ENCODE assay signal across 8 cellular contexts in the genomic region with DNA sequence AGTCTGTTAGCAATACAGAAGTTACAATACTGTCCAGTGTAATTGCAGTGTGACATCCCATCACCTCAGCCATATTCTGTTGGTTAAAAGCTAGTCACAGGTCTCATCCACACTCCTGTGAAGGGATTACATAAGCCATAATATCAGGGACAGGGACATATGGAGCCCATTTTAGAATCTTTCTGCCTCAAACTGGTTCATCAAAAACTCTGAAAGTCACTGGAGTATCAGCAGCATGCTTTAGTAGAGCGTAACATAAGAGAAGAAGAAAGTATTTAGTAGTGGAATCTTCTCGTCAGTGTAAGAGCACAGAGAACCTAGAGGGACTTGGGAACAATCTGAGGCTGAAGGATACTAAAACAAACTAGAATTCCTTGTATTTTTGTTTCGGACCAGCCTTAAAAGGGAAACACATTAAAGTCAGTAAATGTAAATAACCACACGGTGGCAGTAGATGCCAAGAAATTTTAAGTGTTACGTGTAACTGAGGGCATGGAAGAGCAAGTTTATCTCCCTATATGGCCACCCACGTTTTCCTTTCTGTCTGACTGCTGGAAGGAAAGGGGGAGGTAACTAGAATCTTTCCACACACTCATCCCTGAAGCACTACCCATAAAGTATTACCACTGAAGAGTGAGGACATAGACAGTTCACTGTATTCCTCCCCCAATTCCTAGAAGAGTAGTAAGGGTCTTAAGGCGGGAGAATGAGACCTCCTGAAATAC. TPM values are rescaled to one million over a fixed set of nuclear protein-coding genes. Genes with fewer than 3 reads are reported as not detected.
DNase-seq lines count a peak whose midpoint lies in the region; ATAC-seq and TF ChIP-seq lines count a peak whose summit lies in the region.

No MANE protein-coding gene starts in this region.

- H3K9me3 ChIP-seq in right lobe of liver (no peaks in the 10 kb centered on the region), subcutaneous abdominal adipose tissue (ENCODE audit: control insufficient read depth in 5 of 5, low read length in 5 of 5) (no peaks in the 10 kb centered on the region)

- H3K4me1 ChIP-seq in right lobe of liver (no peaks in the 10 kb centered on the region), subcutaneous abdominal adipose tissue (ENCODE audit: control insufficient read depth in 5 of 5, insufficient read depth in 5 of 5, low read length in 5 of 5) (peaks cover 0 to 7% (median 5%) of the 10 kb centered on the region in 5 donors)

- DNase-seq in BJ (ENCODE audit: low read depth) (peak; percentile 75), NCI-H1105 (lab: John Stamatoyannopoulos, UW) (peak; percentile 78), SK-N-DZ (ENCODE audit: low spot score) (peak; percentile 87), dermis blood vessel endothelial cell (peak; percentile 90), right lobe of liver (no peak)

- H3K27me3 ChIP-seq in BJ (ENCODE audit: control insufficient read depth, insufficient read depth, low read length) (peaks cover 4% of the 10 kb centered on the region), right lobe of liver (no peaks in the 10 kb centered on the region), subcutaneous abdominal adipose tissue (ENCODE audit: control insufficient read depth in 5 of 5, insufficient read depth in 4 of 5, low read length in 5 of 5) (peaks cover 0 to 3% (median 0%) of the 10 kb centered on the region in 5 donors)

- no peak for TF ChIP-seq POLR2A in GM18505 (IDR thresholded peaks at IDR 0.05; ENCODE audit: borderline replicate concordance, extremely low read depth, insufficient read depth, insufficient read length)
- no peak for TF ChIP-seq POLR2A in right lobe of liver (IDR thresholded peaks at IDR 0.05)

- TF ChIP-seq CTCF in BJ (IDR thresholded peaks at IDR 0.05; ENCODE audit: insufficient read depth, low read depth, low read length), result peak; percentile 43
- TF ChIP-seq CTCF in right lobe of liver (IDR thresholded peaks at IDR 0.05), result peak; percentile 60 to 88 (median 68)

- H3K27ac ChIP-seq in right lobe of liver (no peak overlapping the region), subcutaneous abdominal adipose tissue (ENCODE audit: low read depth, low read length) (no peak overlapping the region)

- POLR2A ChIA-PET in BJ (lab: Charles Lee), result no interaction called here

- ATAC-seq in GM18505 (IDR thresholded peaks at IDR 0.05; ENCODE audit: unreplicated experiment), result peak; percentile 83
- ATAC-seq in HG02884 (IDR thresholded peaks at IDR 0.05; ENCODE audit: unreplicated experiment), result peak; percentile 88
- ATAC-seq in right lobe of liver, result peak; percentile 96 to 99 (median 98)

- H3K36me3 ChIP-seq in BJ (ENCODE audit: control insufficient read depth, insufficient read depth, low read length) (no peaks in the 10 kb centered on the region), right lobe of liver (no peaks in the 10 kb centered on the region), subcutaneous abdominal adipose tissue (ENCODE audit: control insufficient read depth in 5 of 5, insufficient read depth in 5 of 5, low read length in 5 of 5) (no peaks in the 10 kb centered on the region)

- H3K4me3 ChIP-seq in BJ (ENCODE audit: low read depth, low read length), result 0 out of 2 replicates have a peak overlapping the region, but pooled peaks have one; percentile 19
- H3K4me3 ChIP-seq in right lobe of liver, result no peak overlapping the region
- H3K4me3 ChIP-seq in subcutaneous abdominal adipose tissue (ENCODE audit: low read depth in 1 of 5, low read length in 5 of 5), result peak overlapping the region in 3 of 5 donors; percentile 23 to 40 (median 24)

- CTCF ChIA-PET in BJ (lab: Yijun Ruan, JAX), result interaction anchor here (0.6 to 2.1 kb wide), 7 partner anchors 120 to 1060 kb away, joined by 3 to 19 read pairs (median 6); no protein-coding TSS in a partner anchor

- 14% methylated on average over 6 of the region's 7 CpGs for WGBS in right lobe of liver (ENCODE audit: insufficient coverage, low coverage, low lambda C conversion rate, missing lambda C conversion rate)

- peak overlapping the region in 2 of 5 donors; percentile 10 to 55 for H3K9ac ChIP-seq in subcutaneous abdominal adipose tissue (ENCODE audit: low read length in 5 of 5)

- intact Hi-C loops in right lobe of liver (cut with DNase I), result no loop called here

RNA-seq across cellular contexts. Expression of a gene that starts 41.6 kb away (rescaled TPM):
- 1.6 and 4.0 TPM in 2 replicates for polyA plus RNA-seq in BJ (2011; rRNA removed)
- polyA minus RNA-seq in BJ (2011; rRNA and poly(A)+ RNA removed), result 4.0 and 5.6 TPM in 2 replicates
- polyA plus RNA-seq in SK-N-DZ (2014; cell fraction: cytosol; rRNA removed), result 6.4 and 7.6 TPM in 2 replicates
- 14.8 and 16.5 TPM in 2 replicates for polyA plus RNA-seq in SK-N-DZ (2014; cell fraction: nucleus; rRNA removed)
- total RNA-seq in dermis blood vessel endothelial cell, result 9.9 and 15.4 TPM in 2 replicates
- 10 to 100 TPM; 22.5 to 46.5 (median 33.5) TPM for total RNA-seq in right lobe of liver

RNA-seq across cellular contexts. Expression of a gene that starts 42.1 kb away (rescaled TPM):
- polyA plus RNA-seq in BJ (2011; rRNA removed), result 0.93 and 2.8 TPM in 2 replicates
- polyA minus RNA-seq in BJ (2011; rRNA and poly(A)+ RNA removed), result 1.6 and 2.9 TPM in 2 replicates
- 0.93 and 2.5 TPM in 2 replicates for polyA plus RNA-seq in SK-N-DZ (2014; cell fraction: cytosol; rRNA removed)
- polyA plus RNA-seq in SK-N-DZ (2014; cell fraction: nucleus; rRNA removed), result 0.28 and 0.62 TPM in 2 replicates
- total RNA-seq in dermis blood vessel endothelial cell (1.1 and 2.9 TPM in 2 replicates), right lobe of liver (10 to 100 TPM; 19.6 to 44.0 (median 31.4) TPM)

Comparison
In these comparisons a context has a peak if more than half of its experiments do, and no peak if none do; other contexts are left out.
1. DNase-seq: peak in BJ (single experiment), NCI-H1105 (single experiment), SK-N-DZ (single experiment) and dermis blood vessel endothelial cell (single experiment); none in right lobe of liver (0 of 3).
2. H3K4me3 ChIP-seq: peak in BJ (single experiment) and subcutaneous abdominal adipose tissue (3 of 5); none in right lobe of liver (0 of 3).
3. Peak in every context shown above with its lines, with median percentiles within 50 percentile points of each other: ATAC-seq.